11 cellular contexts compared by ENCODE assay signal in genomic region chr12:101859664-101860607, GRCh38. TPM values are rescaled to one million over a fixed set of nuclear protein-coding genes. Genes with fewer than 3 reads are reported as not detected.
A peak's percentile ranks its signal among the peaks of the same experiment; 100 is the strongest.
DNase-seq lines count a peak whose midpoint lies in the region; ATAC-seq, FAIRE-seq and TF ChIP-seq lines count a peak whose summit lies in the region.
"Had no signal": no experiment of that assay in that cellular context is flagged by ENCODE, and none has a peak within 500 bp of the region (broad histone marks: within the 10 kb centered on the region; RNA-seq: fewer than 3 reads in every experiment).

No MANE protein-coding gene starts in this region.

- no peak for TF ChIP-seq CTCF in fibroblast of the aortic adventitia (IDR thresholded peaks at IDR 0.05; ENCODE audit: insufficient read depth, low read length)
- no peak for TF ChIP-seq CTCF in tibial artery (IDR thresholded peaks at IDR 0.05)

- H3K9me3 ChIP-seq in tibial artery = no peaks in the 10 kb centered on the region
- H3K9me3 ChIP-seq: body of pancreas, heart left ventricle had no signal

- peaks cover 0 to 17% (median 3%) of the 10 kb centered on the region in 4 donors for H3K4me1 ChIP-seq in tibial artery

- intact Hi-C loops in tibial artery (cut with DNase I; ENCODE audit: low total_unique reads) = no loop called here

- H3K27ac ChIP-seq in tibial artery = no peak overlapping the region
- H3K27ac ChIP-seq: body of pancreas had no signal

- H3K4me3 ChIP-seq in fibroblast of the aortic adventitia (ENCODE audit: low read depth, low read length) = no peak overlapping the region
- H3K4me3 ChIP-seq in tibial artery = no peak overlapping the region
- H3K4me3 ChIP-seq: body of pancreas, heart left ventricle had no signal

- ATAC-seq in GM21390 (IDR thresholded peaks at IDR 0.05; ENCODE audit: unreplicated experiment) (peak; percentile 39), HG03354 (IDR thresholded peaks at IDR 0.05; ENCODE audit: poor library complexity, severe bottlenecking, unreplicated experiment) (peak; percentile 42), left lobe of liver (no peak)
- ATAC-seq: body of pancreas, heart left ventricle had no signal

- no peaks in the 10 kb centered on the region for H3K36me3 ChIP-seq in tibial artery
- H3K36me3 ChIP-seq: heart left ventricle had no signal

- no peaks in the 10 kb centered on the region for H3K27me3 ChIP-seq in tibial artery
- H3K27me3 ChIP-seq: body of pancreas, heart left ventricle had no signal

- FAIRE-seq in GM18507 (lab: Jason Lieb, UNC) = peak; percentile 70

- no peak for DNase-seq in GM18507 (ENCODE audit: extremely low spot score, insufficient read length, low read depth)
- DNase-seq in fibroblast of the aortic adventitia (ENCODE audit: low read depth) = peak; percentile 72
- no peak for DNase-seq in left lobe of liver (ENCODE audit: low spot score)
- no peak for DNase-seq in NCI-H1436 treated with DMSO at 0.1 percent for 48 hours (lab: John Stamatoyannopoulos, UW)
- no peak for DNase-seq in tibial artery
- DNase-seq in activated CD4-positive, alpha-beta T cell treated with anti-CD3 and anti-CD28 coated beads, Interleukin-2, amount 50 U/mL, for 1 hour = no peak
- DNase-seq: body of pancreas, heart left ventricle, NCI-H446 treated with DMSO at 0.1 percent for 48 hours had no signal

RNA-seq across cellular contexts. Expression of gene DRAM1, which starts 17.4 kb away (rescaled TPM):
- total RNA-seq in fibroblast of the aortic adventitia (ENCODE audit: low replicate concordance) (18.1 and 41.5 TPM in 2 replicates), left lobe of liver (2.5 TPM)

RNA-seq across cellular contexts. Expression of gene GNPTAB, which starts 29.2 kb away (rescaled TPM):
- total RNA-seq in fibroblast of the aortic adventitia (ENCODE audit: low replicate concordance) (31.5 and 38.3 TPM in 2 replicates), left lobe of liver (10.9 TPM)
